ENCODE assay signal across 1 cellular context in genomic region chr10:17062493-17063487, GRCh38.
TF ChIP-seq lines count a peak whose summit lies in the region.

No MANE protein-coding gene starts in this region.

TF ChIP-seq in HEK293, 187 proteins besides CTCF, POLR2A, EP300 and RAD21 (continued from another document and continues in another):
- no peak for TF ChIP-seq PRDM4 (tag by site-specific recombination; IDR thresholded peaks at IDR 0.05)
- TF ChIP-seq ZNF169 (tag by site-specific recombination; IDR thresholded peaks at IDR 0.05) = no peak
- TF ChIP-seq KLF7 (tag by site-specific recombination; IDR thresholded peaks at IDR 0.05; ENCODE audit: borderline replicate concordance) = no peak
- TF ChIP-seq ZNF48 (tag by site-specific recombination; IDR thresholded peaks at IDR 0.05) = no peak
- TF ChIP-seq ZNF416 (tag by site-specific recombination; IDR thresholded peaks at IDR 0.05) = no peak
- no peak for TF ChIP-seq ZNF324 (tag by site-specific recombination; IDR thresholded peaks at IDR 0.05)
- TF ChIP-seq ZNF544 (tag by site-specific recombination; IDR thresholded peaks at IDR 0.05) = no peak
- TF ChIP-seq ZNF311 (tag by site-specific recombination; IDR thresholded peaks at IDR 0.05; ENCODE audit: borderline replicate concordance) = no peak
- no peak for TF ChIP-seq ZNF664 (tag by site-specific recombination; IDR thresholded peaks at IDR 0.05)
- no peak for TF ChIP-seq ZNF391 (tag by site-specific recombination; IDR thresholded peaks at IDR 0.05; ENCODE audit: borderline replicate concordance, low read depth)
- TF ChIP-seq ZNF830 (tag by site-specific recombination; IDR thresholded peaks at IDR 0.05; ENCODE audit: low read depth) = no peak
- peak; percentile 17; the same call in 1 of the 2 replicates for TF ChIP-seq ZBTB8A (tag by site-specific recombination; IDR thresholded peaks at IDR 0.05)
- no peak for TF ChIP-seq ZNF654 (tag by site-specific recombination; IDR thresholded peaks at IDR 0.05; ENCODE audit: low read depth)
- TF ChIP-seq ZNF140 (tag by site-specific recombination; IDR thresholded peaks at IDR 0.05) = no peak
- no peak for TF ChIP-seq ZNF596 (tag by site-specific recombination; IDR thresholded peaks at IDR 0.05)
- TF ChIP-seq ZBTB11 (tag by site-specific recombination; conservative IDR thresholded peaks at IDR 0.05; ENCODE audit: low read depth) = no peak
- TF ChIP-seq EGR2 (tag by site-specific recombination; IDR thresholded peaks at IDR 0.05; ENCODE audit: low read depth) = no peak
- no peak for TF ChIP-seq ZSCAN23 (tag by site-specific recombination; IDR thresholded peaks at IDR 0.05)
- no peak for TF ChIP-seq ZNF37A (tag by site-specific recombination; IDR thresholded peaks at IDR 0.05)
- TF ChIP-seq MYNN (tag by site-specific recombination; IDR thresholded peaks at IDR 0.05; ENCODE audit: borderline replicate concordance) = no peak
- peak; percentile 76 for TF ChIP-seq GFI1B (tag by site-specific recombination; IDR thresholded peaks at IDR 0.05)
- TF ChIP-seq ZNF670 (tag by site-specific recombination; IDR thresholded peaks at IDR 0.05; ENCODE audit: low read depth) = no peak
- peak; percentile 27; the same call in 1 of the 2 replicates for TF ChIP-seq ZNF449 (tag by site-specific recombination; IDR thresholded peaks at IDR 0.05)
- TF ChIP-seq ZNF292 (tag by site-specific recombination; IDR thresholded peaks at IDR 0.05; ENCODE audit: borderline replicate concordance, low read depth) = no peak
- no peak for TF ChIP-seq ZNF747 (tag by site-specific recombination; IDR thresholded peaks at IDR 0.05)
- no peak for TF ChIP-seq ZFP69B (tag by site-specific recombination; IDR thresholded peaks at IDR 0.05)
- no peak for TF ChIP-seq ZNF707 (tag by site-specific recombination; IDR thresholded peaks at IDR 0.05)
- no peak for TF ChIP-seq ZNF23 (tag by site-specific recombination; IDR thresholded peaks at IDR 0.05; ENCODE audit: borderline replicate concordance)
- TF ChIP-seq ZNF24 (tag by site-specific recombination; IDR thresholded peaks at IDR 0.05) = no peak
- TF ChIP-seq ZNF16 (tag by site-specific recombination; IDR thresholded peaks at IDR 0.05; ENCODE audit: low read depth) = no peak
- no peak for TF ChIP-seq FEZF1 (tag by site-specific recombination; IDR thresholded peaks at IDR 0.05)
- no peak; the same call in 1 of the 2 replicates for TF ChIP-seq PRDM10 (tag by site-specific recombination; IDR thresholded peaks at IDR 0.05)
- no peak for TF ChIP-seq ZBTB48 (tag by site-specific recombination; IDR thresholded peaks at IDR 0.05)
- TF ChIP-seq ZNF175 (tag by site-specific recombination; IDR thresholded peaks at IDR 0.05) = no peak
- no peak for TF ChIP-seq ZNF513 (tag by site-specific recombination; IDR thresholded peaks at IDR 0.05)
- TF ChIP-seq ZNF555 (tag by site-specific recombination; conservative IDR thresholded peaks at IDR 0.05) = no peak
- TF ChIP-seq ZNF776 (tag by site-specific recombination; IDR thresholded peaks at IDR 0.05; ENCODE audit: borderline replicate concordance) = no peak
- no peak for TF ChIP-seq ZNF624 (tag by site-specific recombination; IDR thresholded peaks at IDR 0.05)
- 0 out of 2 replicates have a peak, but pooled peaks have one; percentile 18 for TF ChIP-seq PATZ1 (tag by site-specific recombination; IDR thresholded peaks at IDR 0.05)
- no peak for TF ChIP-seq ZNF488 (tag by site-specific recombination; IDR thresholded peaks at IDR 0.05)
- TF ChIP-seq ZNF350 (tag by site-specific recombination; IDR thresholded peaks at IDR 0.05) = no peak
- no peak for TF ChIP-seq ZNF202 (tag by site-specific recombination; IDR thresholded peaks at IDR 0.05; ENCODE audit: borderline replicate concordance)
- peak; percentile 48; the same call in 1 of the 2 replicates for TF ChIP-seq ZBTB6 (tag by site-specific recombination; IDR thresholded peaks at IDR 0.05)
- TF ChIP-seq ZNF645 (tag by site-specific recombination; IDR thresholded peaks at IDR 0.05) = no peak
- TF ChIP-seq PBX3 (CRISPR knock-in tag; IDR thresholded peaks at IDR 0.05) = no peak
- peak; percentile 34; the same call in 1 of the 2 replicates for TF ChIP-seq ZBTB21 (tag by site-specific recombination; IDR thresholded peaks at IDR 0.05)
